ENCODE assay signal across 1 cellular context in the genomic region with DNA sequence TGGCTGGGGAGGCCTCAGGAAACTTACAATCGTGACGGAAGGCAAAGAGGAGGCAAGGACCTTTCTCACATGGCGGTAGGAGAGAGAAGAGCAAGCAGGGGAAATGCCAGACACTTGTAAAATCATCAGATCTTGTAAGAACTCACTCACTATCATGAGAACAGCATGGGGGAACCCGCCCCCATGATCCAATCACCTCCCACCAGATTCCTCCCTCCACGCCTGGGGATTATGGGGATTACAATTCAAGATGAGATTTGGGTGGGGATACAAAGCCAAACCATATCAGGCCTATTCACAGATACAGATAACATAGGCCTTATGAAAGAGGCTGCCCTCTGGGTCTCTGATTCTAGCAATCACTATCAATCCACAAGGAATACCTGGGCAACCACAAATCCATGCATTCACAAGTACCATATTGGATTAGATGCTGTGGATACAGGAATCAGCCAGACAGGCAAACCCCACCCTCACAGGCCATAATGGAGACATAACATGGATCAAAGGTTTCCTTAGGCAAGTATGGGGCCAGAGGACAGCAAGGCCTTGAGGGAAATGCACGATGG.
A peak's percentile ranks its signal among the peaks of the same experiment; 100 is the strongest.
TF ChIP-seq lines count a peak whose summit lies in the region.

No MANE protein-coding gene starts in this region.

TF ChIP-seq in HepG2, 621 proteins besides CTCF, POLR2A, EP300 and RAD21 (continued from another document):
- no peak for TF ChIP-seq ZNF24 (IDR thresholded peaks at IDR 0.05)
- TF ChIP-seq E2F1 (CRISPR knock-in tag; IDR thresholded peaks at IDR 0.05): no peak
- no peak for TF ChIP-seq NBN (conservative IDR thresholded peaks at IDR 0.05)
- TF ChIP-seq CC2D1A (CRISPR knock-in tag; IDR thresholded peaks at IDR 0.05): no peak
- 0 out of 2 replicates have a peak, but pooled peaks have one; percentile 28 for TF ChIP-seq ZFX (CRISPR knock-in tag; IDR thresholded peaks at IDR 0.05; ENCODE audit: low read depth)
- no peak for TF ChIP-seq ZNF143 (CRISPR knock-in tag; IDR thresholded peaks at IDR 0.05)
- no peak for TF ChIP-seq KMT2B (CRISPR knock-in tag; IDR thresholded peaks at IDR 0.05)
